17 cellular contexts compared by ENCODE assay signal in the genomic region with DNA sequence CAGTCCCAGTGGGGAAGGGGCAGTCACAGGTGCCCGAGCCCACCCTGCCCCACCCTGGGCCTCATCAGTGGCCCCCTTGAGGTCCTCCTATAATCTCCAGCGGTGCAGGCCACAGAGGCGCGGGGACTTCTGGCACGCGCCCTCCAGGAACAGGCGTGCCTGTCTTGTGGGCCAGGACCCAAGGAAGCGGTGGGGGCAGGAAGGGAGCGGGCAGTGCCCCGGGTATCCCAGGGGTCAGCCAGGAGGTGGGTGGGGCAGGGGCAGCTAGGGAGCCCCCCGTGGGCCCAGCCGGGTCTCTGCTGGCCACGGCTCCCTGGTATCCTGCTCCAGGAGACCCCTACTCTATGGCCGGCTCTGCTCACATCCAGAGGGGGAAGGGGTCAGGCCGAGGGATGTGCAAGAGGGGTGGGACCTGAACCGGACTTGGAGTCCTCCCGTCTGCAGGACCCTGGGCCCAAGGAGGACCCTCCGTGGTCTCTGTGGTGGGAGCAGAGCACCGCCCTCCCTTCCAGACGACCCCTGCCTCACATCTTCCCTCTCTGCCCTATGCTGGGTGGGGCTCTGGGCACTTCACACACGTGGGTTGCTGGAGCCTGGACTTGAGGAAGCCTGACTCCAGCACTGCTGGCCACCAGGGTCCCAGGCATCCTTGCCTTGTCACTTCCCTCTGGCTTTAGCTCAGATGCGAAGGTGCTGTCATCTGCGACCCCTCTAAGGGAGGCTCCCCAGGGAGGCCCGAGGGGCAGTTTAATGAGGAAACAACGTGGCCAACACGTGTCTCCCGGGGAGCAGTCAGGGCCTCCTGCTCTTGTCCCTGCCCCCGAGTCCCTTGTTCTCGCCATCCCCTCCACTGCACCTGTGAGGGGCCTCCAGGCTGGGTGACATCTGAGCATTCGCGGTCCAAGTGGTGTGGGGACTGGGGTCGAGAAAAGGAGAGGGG. TPM values are rescaled to one million over a fixed set of nuclear protein-coding genes. Genes with fewer than 3 reads are reported as not detected.
"Had no signal": no experiment of that assay in that cellular context is flagged by ENCODE, and none has a peak within 500 bp of the region (broad histone marks: within the 10 kb centered on the region; RNA-seq: fewer than 3 reads in every experiment).

No MANE protein-coding gene starts in this region.

- ATAC-seq: activated CD8-positive, alpha-beta T cell treated with anti-CD3 and anti-CD28 coated beads, Interleukin-2, amount 10 ng/mL, durations not matched to agents 7 days and 5 days; activated naive CD4-positive, alpha-beta T cell treated with anti-CD3 and anti-CD28 coated beads, Interleukin-2, amount 50 U/mL, for 72 hours; sciatic nerve had no signal

- H3K9me3 ChIP-seq: colonic mucosa, esophagus muscularis mucosa, vagina had no signal

- H3K27ac ChIP-seq: colonic mucosa, esophagus muscularis mucosa, vagina had no signal

- DNase-seq: activated CD4-positive, alpha-beta T cell treated with anti-CD3 and anti-CD28 coated beads for 48 hours; activated CD8-positive, alpha-beta memory T cell treated with anti-CD3 and anti-CD28 coated beads, Interleukin-2, amount 50 U/mL, for 4 hours; activated CD8-positive, alpha-beta T cell treated with anti-CD3 and anti-CD28 coated beads, Interleukin-2, amount 10 ng/mL, durations not matched to agents 7 days and 5 days; activated gamma-delta T cell; activated T-cell treated with anti-CD3 and anti-CD28 coated beads, Interleukin-2, amount 50 U/mL, for 48 hours; caudate nucleus; kidney glomerular epithelial cell; naive B cell; T-helper 2 cell had no signal

- H3K4me3 Mint-ChIP-seq: activated CD8-positive, alpha-beta T cell treated with anti-CD3 and anti-CD28 coated beads, Interleukin-2, amount 10 ng/mL, durations not matched to agents 7 days and 5 days; naive B cell had no signal

- H3K27ac Mint-ChIP-seq: activated CD8-positive, alpha-beta T cell treated with anti-CD3 and anti-CD28 coated beads, Interleukin-2, amount 10 ng/mL, durations not matched to agents 7 days and 5 days; activated naive CD4-positive, alpha-beta T cell treated with anti-CD3 and anti-CD28 coated beads, Interleukin-2, amount 50 U/mL, for 72 hours had no signal

- H3K36me3 Mint-ChIP-seq: activated naive CD4-positive, alpha-beta T cell treated with anti-CD3 and anti-CD28 coated beads, Interleukin-2, amount 50 U/mL, for 72 hours had no signal

- H3K36me3 ChIP-seq: colonic mucosa, esophagus muscularis mucosa, vagina had no signal

- H3K4me3 ChIP-seq: colonic mucosa, esophagus muscularis mucosa, lung, vagina had no signal

- H3K27me3 ChIP-seq: colonic mucosa, vagina had no signal

RNA-seq across cellular contexts. Expression of a gene that starts 18.3 kb away (rescaled TPM):
- total RNA-seq: activated CD8-positive, alpha-beta T cell treated with anti-CD3 and anti-CD28 coated beads, Interleukin-2, amount 10 ng/mL, durations not matched to agents 7 days and 5 days; activated naive CD4-positive, alpha-beta T cell treated with anti-CD3 and anti-CD28 coated beads, Interleukin-2, amount 50 U/mL, for 72 hours; colonic mucosa; esophagus muscularis mucosa; glomerular endothelial cell; lung; sciatic nerve; vagina had no signal
- polyA plus RNA-seq: lung, thymus had no signal
